8 cellular contexts compared by ENCODE assay signal in genomic region chr20:36153754-36154695, GRCh38. TPM values are rescaled to one million over a fixed set of nuclear protein-coding genes. Genes with fewer than 3 reads are reported as not detected.
DNase-seq lines count a peak whose midpoint lies in the region; ATAC-seq, FAIRE-seq and TF ChIP-seq lines count a peak whose summit lies in the region.

No MANE protein-coding gene starts in this region.

- no peak for TF ChIP-seq EP300 in sigmoid colon (IDR thresholded peaks at IDR 0.05)

- ATAC-seq in SK-N-SH treated with all-trans-retinoic acid at 6 μM for 48 hours (peak; percentile 91), GM18867 (IDR thresholded peaks at IDR 0.05; ENCODE audit: unreplicated experiment) (no peak), GM19463 (IDR thresholded peaks at IDR 0.05; ENCODE audit: unreplicated experiment) (no peak)

- no peaks in the 10 kb centered on the region for H3K36me3 Mint-ChIP-seq in IgD-negative memory B cell

- H3K27ac ChIP-seq in iPS-20b (ENCODE audit: low read length) (no peak overlapping the region), sigmoid colon (peak overlapping the region; percentile 61 to 84 (median 73))

- H3K4me1 ChIP-seq in iPS-20b (ENCODE audit: insufficient read depth, low read length) (0 out of 2 replicates have a peak, but pooled peaks cover 8% of the 10 kb centered on the region), sigmoid colon (peaks cover 3 to 33% (median 29%) of the 10 kb centered on the region in 4 donors)

- DNase-seq in CD1c-positive myeloid dendritic cell (ENCODE audit: extremely low spot score) (peak; percentile 53), bronchial epithelial cell (ENCODE audit: low read depth) (peak; percentile 31), sigmoid colon (peak; percentile 92)

- no peaks in the 10 kb centered on the region for H3K9me3 Mint-ChIP-seq in IgD-negative memory B cell

- peaks cover 4% of the 10 kb centered on the region for H3K27me3 ChIP-seq in bronchial epithelial cell (ENCODE audit: control insufficient read depth, insufficient read depth, low read length)
- H3K27me3 ChIP-seq in iPS-20b (ENCODE audit: insufficient read depth, low read length), result peaks cover 15% of the 10 kb centered on the region; the same call in 1 of the 2 replicates
- no peaks in the 10 kb centered on the region for H3K27me3 ChIP-seq in sigmoid colon

- H3K9me3 ChIP-seq in iPS-20b (ENCODE audit: insufficient read depth, low read depth, low read length) (no peaks in the 10 kb centered on the region), sigmoid colon (no peaks in the 10 kb centered on the region)

- no peak overlapping the region for H3K27ac Mint-ChIP-seq in IgD-negative memory B cell

- H3K4me3 ChIP-seq in bronchial epithelial cell (ENCODE audit: low read depth, low read length), result peak overlapping the region; percentile 37
- peak overlapping the region; percentile 68 for H3K4me3 ChIP-seq in iPS-20b (ENCODE audit: low read length)
- peak overlapping the region; percentile 53 to 83 (median 70) for H3K4me3 ChIP-seq in sigmoid colon

- intact Hi-C loops in sigmoid colon (cut with DNase I), result loop anchor here (5.0 kb wide), 1 partner anchor 102 kb away; no protein-coding TSS in a partner anchor

- no peaks in the 10 kb centered on the region for H3K36me3 ChIP-seq in bronchial epithelial cell (ENCODE audit: control insufficient read depth, insufficient read depth, low read length)
- no peaks in the 10 kb centered on the region for H3K36me3 ChIP-seq in iPS-20b (ENCODE audit: insufficient read depth, low read depth, low read length)
- H3K36me3 ChIP-seq in sigmoid colon, result no peaks in the 10 kb centered on the region

- H3K4me1 Mint-ChIP-seq in IgD-negative memory B cell, result peaks cover 3 to 8% (median 8%) of the 10 kb centered on the region in 3 donors

- H3K4me3 Mint-ChIP-seq in IgD-negative memory B cell, result peak overlapping the region in 3 of 4 donors; percentile 13 to 72 (median 25)

- no peak for TF ChIP-seq POLR2A in sigmoid colon (IDR thresholded peaks at IDR 0.05)

- WGBS in sigmoid colon, 2 donors, result 5 to 11% methylated on average over 43 of the region's 43 CpGs

- H3K9ac ChIP-seq in iPS-20b (ENCODE audit: low read depth, low read length), result peak overlapping the region; percentile 46; the same call in 1 of the 2 replicates

- no peak for TF ChIP-seq CTCF in bronchial epithelial cell (IDR thresholded peaks at IDR 0.05; ENCODE audit: insufficient read depth, low read length, severe bottlenecking)
- TF ChIP-seq CTCF in sigmoid colon (IDR thresholded peaks at IDR 0.05), result no peak

- no peak for FAIRE-seq in bronchial epithelial cell (lab: Jason Lieb, UNC)

- H3K27me3 Mint-ChIP-seq in IgD-negative memory B cell, result peaks cover 13% of the 10 kb centered on the region

TF ChIP-seq in SK-N-SH treated with all-trans-retinoic acid at 6 μM for 48 hours, 23 proteins besides CTCF, POLR2A, EP300 and RAD21:
- TF ChIP-seq SNAI2 (CRISPR knock-in tag; IDR thresholded peaks at IDR 0.05) (no peak), BACH2 (CRISPR knock-in tag; IDR thresholded peaks at IDR 0.05; ENCODE audit: borderline replicate concordance) (no peak), ISL1 (CRISPR knock-in tag; IDR thresholded peaks at IDR 0.05) (no peak), CREB5 (CRISPR knock-in tag; IDR thresholded peaks at IDR 0.05; ENCODE audit: low read depth) (no peak), POU6F1 (CRISPR knock-in tag; IDR thresholded peaks at IDR 0.05; ENCODE audit: borderline replicate concordance, low read depth) (no peak), ZFP3 (CRISPR knock-in tag; IDR thresholded peaks at IDR 0.05) (no peak), RARB (CRISPR knock-in tag; IDR thresholded peaks at IDR 0.05) (no peak), OSR1 (CRISPR knock-in tag; IDR thresholded peaks at IDR 0.05) (no peak), ZNF70 (CRISPR knock-in tag; IDR thresholded peaks at IDR 0.05) (no peak), TOX (CRISPR knock-in tag; IDR thresholded peaks at IDR 0.05; ENCODE audit: borderline replicate concordance) (no peak), GLIS3 (CRISPR knock-in tag; IDR thresholded peaks at IDR 0.05) (no peak), ZNF8 (CRISPR knock-in tag; IDR thresholded peaks at IDR 0.05) (no peak), ZFP30 (CRISPR knock-in tag; IDR thresholded peaks at IDR 0.05) (no peak), ZC3H10 (CRISPR knock-in tag; IDR thresholded peaks at IDR 0.05) (no peak), CSRNP3 (CRISPR knock-in tag; IDR thresholded peaks at IDR 0.05) (no peak)
TF ChIP-seq in SK-N-SH treated with all-trans-retinoic acid at 6 μM for 48 hours: peak in this region for 0.

RNA-seq across cellular contexts. Expression of gene EPB41L1, which starts 0.5 kb away (rescaled TPM):
- polyA plus RNA-seq in IgD-negative memory B cell (0.83 TPM), sigmoid colon (10 to 100 TPM; 14.1 to 17.6 (median 16.8) TPM)
- total RNA-seq in bronchial epithelial cell (2.1 and 2.7 TPM in 2 replicates), sigmoid colon (10 to 100 TPM; 19.3 to 61.8 (median 21.0) TPM)

Comparison
In these comparisons a context has a peak if more than half of its experiments do, and no peak if none do; other contexts are left out.
1. DNase-seq: peak in every context shown above with its lines; median percentile 92 in sigmoid colon; 53 in CD1c-positive myeloid dendritic cell; 31 in bronchial epithelial cell.